Comparison of ENCODE assay signal across 13 cellular contexts in the genomic region with DNA sequence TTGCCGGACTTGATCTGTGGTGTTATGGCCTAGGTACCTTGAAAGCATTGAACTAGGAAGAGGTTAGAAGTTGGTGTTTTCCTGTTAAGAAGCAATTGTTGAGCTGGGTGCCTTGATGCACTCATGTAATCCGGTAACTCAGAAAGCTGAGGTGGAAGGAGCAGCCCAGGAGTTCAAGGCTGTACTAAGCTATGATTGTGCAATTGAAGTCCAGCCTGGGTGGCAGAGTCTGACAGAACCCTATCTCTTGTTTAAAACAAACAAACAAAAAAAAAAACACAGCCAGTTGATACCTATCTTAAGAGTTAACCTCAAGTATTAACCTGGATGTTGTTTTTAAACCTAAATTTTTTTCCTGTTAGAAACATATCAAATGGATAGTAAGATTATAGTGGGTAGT.
"Had no signal": no experiment of that assay in that cellular context is flagged by ENCODE, and none has a peak within 500 bp of the region (broad histone marks: within the 10 kb centered on the region; RNA-seq: fewer than 3 reads in every experiment).

No MANE protein-coding gene starts in this region.

- H3K27ac Mint-ChIP-seq: activated CD4-positive, alpha-beta memory T cell treated with anti-CD3 and anti-CD28 coated beads, Interleukin-2, amount 10 ng/mL, durations not matched to agents 7 days and 5 days; natural killer cell treated with Interleukin-12 subunit alpha and Interleukin-12 subunit beta and Interleukin-15 and Interleukin-18, amount 100 ng/mL, for 72 hours; T-cell had no signal

- H3K27me3 Mint-ChIP-seq: activated CD4-positive, alpha-beta memory T cell treated with anti-CD3 and anti-CD28 coated beads, Interleukin-2, amount 10 ng/mL, durations not matched to agents 7 days and 5 days; natural killer cell treated with Interleukin-12 subunit alpha and Interleukin-12 subunit beta and Interleukin-15 and Interleukin-18, amount 100 ng/mL, for 72 hours; T-cell had no signal

- H3K27ac ChIP-seq: coronary artery, SK-N-MC, tibial artery, vagina, VCaP had no signal

- H3K9me3 ChIP-seq: tibial artery, vagina had no signal

- H3K4me3 Mint-ChIP-seq: activated CD4-positive, alpha-beta memory T cell treated with anti-CD3 and anti-CD28 coated beads, Interleukin-2, amount 10 ng/mL, durations not matched to agents 7 days and 5 days; natural killer cell treated with Interleukin-12 subunit alpha and Interleukin-12 subunit beta and Interleukin-15 and Interleukin-18, amount 100 ng/mL, for 72 hours; T-cell had no signal

- DNase-seq: activated CD4-positive, alpha-beta memory T cell treated with anti-CD3 and anti-CD28 coated beads, Interleukin-2, amount 10 ng/mL, durations not matched to agents 7 days and 5 days; caudate nucleus; effector CD8-positive, alpha-beta T cell; hippocampal formation; left cardiac atrium; occipital lobe; T-cell; tibial artery had no signal

- ATAC-seq: natural killer cell treated with Interleukin-12 subunit alpha and Interleukin-12 subunit beta and Interleukin-15 and Interleukin-18, amount 100 ng/mL, for 72 hours; T-cell had no signal

- H3K9me3 Mint-ChIP-seq: activated CD4-positive, alpha-beta memory T cell treated with anti-CD3 and anti-CD28 coated beads, Interleukin-2, amount 10 ng/mL, durations not matched to agents 7 days and 5 days; natural killer cell treated with Interleukin-12 subunit alpha and Interleukin-12 subunit beta and Interleukin-15 and Interleukin-18, amount 100 ng/mL, for 72 hours; T-cell had no signal

- H3K4me3 ChIP-seq: coronary artery, SK-N-MC, tibial artery, vagina had no signal

- H3K27me3 ChIP-seq: tibial artery, vagina had no signal
